ENCODE assay signal across 19 cellular contexts in the genomic region with DNA sequence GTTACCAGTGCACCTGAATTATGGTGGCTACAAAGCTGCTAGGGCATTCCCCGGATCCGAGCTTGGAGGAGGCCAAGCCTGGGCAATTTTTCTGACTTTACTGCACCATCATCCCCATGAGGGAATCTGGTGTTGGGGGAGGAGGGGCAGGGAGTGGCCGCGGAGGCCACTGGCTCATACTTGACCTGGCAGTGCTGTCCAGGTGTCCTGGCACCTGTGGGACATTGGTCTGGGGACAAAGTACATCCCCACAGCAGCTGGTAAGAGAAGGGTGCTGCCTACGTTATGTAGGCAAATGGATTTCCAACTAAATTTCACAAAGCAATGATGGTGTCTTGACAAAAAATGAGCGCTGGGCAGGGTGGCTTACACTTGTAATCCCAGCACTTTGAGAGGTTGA.
"Had no signal": no experiment of that assay in that cellular context is flagged by ENCODE, and none has a peak within 500 bp of the region (broad histone marks: within the 10 kb centered on the region; RNA-seq: fewer than 3 reads in every experiment).

No MANE protein-coding gene starts in this region.

- H3K27me3 ChIP-seq: hepatocyte, right lobe of liver, upper lobe of right lung, vagina had no signal

- H3K79me2 ChIP-seq: hepatocyte, parathyroid adenoma had no signal

- H3K4me1 ChIP-seq: parathyroid adenoma, prostate gland, right lobe of liver, upper lobe of right lung had no signal

- H3K4me3 Mint-ChIP-seq: endodermal cell, mesothelial cell of epicardium, nephron had no signal

- H3K9ac ChIP-seq: parathyroid adenoma had no signal

- H3K4me2 ChIP-seq: hepatocyte had no signal

- H3K27ac Mint-ChIP-seq: endodermal cell, mesothelial cell of epicardium, nephron had no signal

- H3K36me3 ChIP-seq: prostate gland, right lobe of liver, upper lobe of right lung, vagina had no signal

- DNase-seq: effector CD4-positive, alpha-beta T cell; endodermal cell; erythroblast; foreskin keratinocyte; mammary epithelial cell; occipital lobe; stimulated activated CD4-positive, alpha-beta T cell treated with anti-CD3 and anti-CD28 coated beads, Interleukin-2, amount 100 ng/mL, for 24 hours; stimulated activated CD4-positive, alpha-beta T cell treated with anti-CD3 and anti-CD28 coated beads, Interleukin-4, amount 100 ng/mL, for 4 hours; stimulated activated naive CD4-positive, alpha-beta T cell; upper lobe of right lung had no signal

- H2AFZ ChIP-seq: hepatocyte, parathyroid adenoma had no signal

- FAIRE-seq: endothelial cell of umbilical vein had no signal

- ATAC-seq: foreskin keratinocyte, upper lobe of right lung had no signal

- H3K9me3 ChIP-seq: prostate gland, right lobe of liver, upper lobe of right lung, vagina had no signal

- H3K9me3 Mint-ChIP-seq: mesothelial cell of epicardium had no signal

- H3K4me3 ChIP-seq: coronary artery, hepatocyte, prostate gland, right lobe of liver, upper lobe of right lung, vagina had no signal

- H3K27ac ChIP-seq: coronary artery, foreskin keratinocyte, hepatocyte, parathyroid adenoma, prostate gland, right lobe of liver, upper lobe of right lung, vagina had no signal
